2 cellular contexts compared by ENCODE assay signal in genomic region chr6:41426888-41427641, GRCh38.
TF ChIP-seq lines count a peak whose summit lies in the region.

No MANE protein-coding gene starts in this region.

TF ChIP-seq in H1, 55 proteins besides CTCF, POLR2A, EP300 and RAD21 (continued from another document):
- TF ChIP-seq MAX (IDR thresholded peaks at IDR 0.05) = no peak
- peak; percentile 52 for TF ChIP-seq RNF2 (IDR thresholded peaks at IDR 0.05; ENCODE audit: borderline replicate concordance, low read depth, low read length, missing control alignments, poor library complexity, severe bottlenecking)
- peak; percentile 45 for TF ChIP-seq ASH2L (IDR thresholded peaks at IDR 0.05; ENCODE audit: low read length)
- TF ChIP-seq BCL11A (IDR thresholded peaks at IDR 0.05; ENCODE audit: low read depth in 2 of 2, low read length in 2 of 2) = no peak
- TF ChIP-seq TAF1 (IDR thresholded peaks at IDR 0.05; ENCODE audit: low read depth, low read length) = no peak
- TF ChIP-seq SUZ12 (IDR thresholded peaks at IDR 0.05; ENCODE audit: low read length) = peak; percentile 40
- TF ChIP-seq SIN3A (conservative IDR thresholded peaks at IDR 0.05 in 1 of 2, IDR thresholded peaks at IDR 0.05 in 1 of 2; ENCODE audit: low read depth in 1 of 2, low read length in 2 of 2) = 0 out of 4 replicates have a peak, but pooled peaks of 1 of the 2 experiments have one; percentile 1
- peak; percentile 49 for TF ChIP-seq EZH2 (IDR thresholded peaks at IDR 0.05; ENCODE audit: low read depth, low read length, severe bottlenecking)
- no peak for TF ChIP-seq EGR1 (IDR thresholded peaks at IDR 0.05; ENCODE audit: borderline replicate concordance, low read depth, low read length)
- TF ChIP-seq KDM4A (IDR thresholded peaks at IDR 0.05; ENCODE audit: low read depth, low read length, severe bottlenecking) = peak; percentile 19
- no peak for TF ChIP-seq SIRT6 (IDR thresholded peaks at IDR 0.05; ENCODE audit: low read length)
- TF ChIP-seq HDAC2 (IDR thresholded peaks at IDR 0.05; ENCODE audit: borderline replicate concordance in 1 of 2, low read depth in 2 of 2, low read length in 2 of 2) = 0 out of 4 replicates have a peak, but pooled peaks of 1 of the 2 experiments have one; percentile 29
- no peak for TF ChIP-seq KDM5A (IDR thresholded peaks at IDR 0.05; ENCODE audit: low read length)

TF ChIP-seq in neural cell, 6 proteins besides CTCF, POLR2A, EP300 and RAD21 (continued from another document):
- TF ChIP-seq REST (IDR thresholded peaks at IDR 0.05; ENCODE audit: borderline replicate concordance) (no peak), EZH2 (IDR thresholded peaks at IDR 0.05; ENCODE audit: borderline replicate concordance, insufficient read depth, low read length, poor library complexity, severe bottlenecking) (no peak), POLR2AphosphoS5 (IDR thresholded peaks at IDR 0.05) (no peak)
